Comparison of ENCODE assay signal across 7 cellular contexts in genomic region chr12:41101821-41102220, GRCh38.
"Had no signal": no experiment of that assay in that cellular context is flagged by ENCODE, and none has a peak within 500 bp of the region (broad histone marks: within the 10 kb centered on the region; RNA-seq: fewer than 3 reads in every experiment).

No MANE protein-coding gene starts in this region.

- H3K4me3 ChIP-seq: GM23248, HAP-1, K562 had no signal

- DNase-seq: GM23248, GOT3, H7, HFFc6, IMR-90 had no signal
